In the genomic region with DNA sequence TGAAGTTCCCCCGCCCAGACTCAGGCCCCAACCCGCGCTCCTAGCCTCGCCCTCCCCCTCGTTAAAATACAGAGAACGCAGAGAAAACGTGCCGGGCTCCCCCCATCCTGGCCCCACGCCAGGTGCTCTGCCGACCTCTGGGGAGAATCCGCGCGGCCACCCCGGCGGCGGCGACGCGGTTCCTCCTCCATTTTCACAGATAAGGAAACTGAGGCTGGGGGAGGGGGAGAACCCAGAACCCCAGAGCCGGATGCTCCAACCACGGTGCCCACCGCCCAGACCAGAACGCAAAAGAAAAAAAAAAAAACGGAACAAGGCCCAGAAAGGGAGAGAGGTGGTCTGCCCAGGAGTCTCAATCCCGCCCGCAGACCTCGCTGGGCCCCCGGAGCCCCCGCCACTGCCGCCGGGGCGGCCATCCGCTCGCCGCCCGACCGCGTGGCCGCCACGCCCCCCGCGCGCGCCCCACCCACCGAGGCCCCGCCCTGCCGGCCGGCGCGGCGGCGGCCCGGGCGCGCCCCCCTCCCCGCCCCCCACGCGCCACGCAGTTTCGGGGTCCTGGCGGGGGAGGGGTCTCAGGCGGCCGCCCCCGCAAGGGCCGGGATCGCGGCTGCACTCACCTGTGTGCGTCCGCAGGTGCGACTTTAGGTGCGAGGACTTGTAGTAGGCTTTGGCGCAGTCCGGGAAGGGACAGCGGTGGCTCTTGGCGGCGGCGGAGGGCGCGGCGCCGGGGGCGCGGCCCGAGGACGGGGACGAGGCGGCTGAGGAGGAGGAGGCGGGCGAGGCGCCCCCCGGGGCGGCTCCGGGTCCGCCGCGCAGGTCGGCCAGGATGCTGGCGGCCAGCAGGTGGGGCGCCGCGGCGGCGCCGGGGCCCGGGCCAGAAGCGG, we compare ENCODE assay signal across 8 cellular contexts. TPM values are rescaled to one million over a fixed set of nuclear protein-coding genes. Genes with fewer than 3 reads are reported as not detected.
A peak's percentile ranks its signal among the peaks of the same experiment; 100 is the strongest.
DNase-seq lines count a peak whose midpoint lies in the region; ATAC-seq and TF ChIP-seq lines count a peak whose summit lies in the region.

No MANE protein-coding gene starts in this region.

- H3K27ac Mint-ChIP-seq in effector memory CD8-positive, alpha-beta T cell = peak overlapping the region; percentile 97 to 98

- TF ChIP-seq EP300 in neural cell (conservative IDR thresholded peaks at IDR 0.05; ENCODE audit: poor library complexity, severe bottlenecking) = no peak

- H3K9me3 Mint-ChIP-seq in effector memory CD8-positive, alpha-beta T cell = no peaks in the 10 kb centered on the region

- no peaks in the 10 kb centered on the region for H3K27me3 Mint-ChIP-seq in effector memory CD8-positive, alpha-beta T cell

- no peaks in the 10 kb centered on the region for H3F3A ChIP-seq in neural cell (ENCODE audit: insufficient read depth, low read length, poor library complexity, severe bottlenecking)

- DNase-seq in left ventricle myocardium inferior (no peak), cardiac septum (ENCODE audit: low spot score) (no peak), sciatic nerve (ENCODE audit: low spot score) (no peak), midbrain (lab: John Stamatoyannopoulos, UW) (no peak)
- DNase-seq in activated CD4-positive, alpha-beta T cell treated with anti-CD3 and anti-CD28 coated beads for 4 hours = peak; percentile 52 to 57
- peak; percentile 53 to 63 (median 62) for DNase-seq in effector memory CD8-positive, alpha-beta T cell

- H3K27me3 ChIP-seq in left ventricle myocardium inferior (ENCODE audit: low read depth) = no peaks in the 10 kb centered on the region
- peaks cover 23% of the 10 kb centered on the region for H3K27me3 ChIP-seq in HUES6 (ENCODE audit: control insufficient read depth, insufficient read depth, low read length)
- peaks cover 26% of the 10 kb centered on the region for H3K27me3 ChIP-seq in neural cell (ENCODE audit: insufficient read depth, low read depth, low read length)

- no peaks in the 10 kb centered on the region for H3K36me3 ChIP-seq in left ventricle myocardium inferior
- no peaks in the 10 kb centered on the region for H3K36me3 ChIP-seq in HUES6 (ENCODE audit: control insufficient read depth, insufficient read depth, low read length)
- H3K36me3 ChIP-seq in neural cell (ENCODE audit: insufficient read depth, low read length) = no peaks in the 10 kb centered on the region

- H3K9me2 ChIP-seq in neural cell (ENCODE audit: insufficient read depth, low read length) = no peaks in the 10 kb centered on the region

- intact Hi-C loops in left ventricle myocardium inferior (cut with micrococcal nuclease) = no loop called here
- intact Hi-C loops in cardiac septum (cut with DNase I) = no loop called here
- intact Hi-C loops in sciatic nerve (cut with DNase I) = no loop called here

- peak; percentile 1 for ATAC-seq in effector memory CD8-positive, alpha-beta T cell (replicated peaks)
- no peak for ATAC-seq in sciatic nerve

- H4K20me1 ChIP-seq in neural cell (ENCODE audit: insufficient read depth) = no peaks in the 10 kb centered on the region

- H3K36me3 Mint-ChIP-seq in effector memory CD8-positive, alpha-beta T cell (ENCODE audit: insufficient read depth) = peaks cover 47% of the 10 kb centered on the region

- H3K9me3 ChIP-seq in left ventricle myocardium inferior (replicated peaks) = no peaks in the 10 kb centered on the region
- H3K9me3 ChIP-seq in HUES6 (ENCODE audit: control insufficient read depth, insufficient read depth, low read depth, low read length) = no peaks in the 10 kb centered on the region
- no peaks in the 10 kb centered on the region for H3K9me3 ChIP-seq in neural cell (ENCODE audit: low read length)

- no peaks in the 10 kb centered on the region for H3K79me2 ChIP-seq in neural cell (replicated peaks; ENCODE audit: insufficient read depth, low read length)

- no peak for TF ChIP-seq RAD21 in neural cell (conservative IDR thresholded peaks at IDR 0.05)

- peak overlapping the region; percentile 99 for H3K4me3 Mint-ChIP-seq in effector memory CD8-positive, alpha-beta T cell

- H3K4me1 Mint-ChIP-seq in effector memory CD8-positive, alpha-beta T cell (ENCODE audit: low read depth in 2 of 2) = peaks cover 19 to 28% of the 10 kb centered on the region in 2 donors

- H3K27ac ChIP-seq in left ventricle myocardium inferior (replicated peaks) (peak overlapping the region; percentile 95), HUES6 (ENCODE audit: low read depth, low read length) (no peak overlapping the region), neural cell (ENCODE audit: low read length) (no peak overlapping the region)

- no peak for TF ChIP-seq CTCF in left ventricle myocardium inferior (IDR thresholded peaks at IDR 0.05; ENCODE audit: borderline replicate concordance)
- no peak for TF ChIP-seq CTCF in neural cell (IDR thresholded peaks at IDR 0.05; ENCODE audit: poor library complexity, severe bottlenecking)

- H3K9ac ChIP-seq in HUES6 (ENCODE audit: low read length) (peak overlapping the region; percentile 76), neural cell (ENCODE audit: low read length) (peak overlapping the region; percentile 53)

- H3K4me1 ChIP-seq in left ventricle myocardium inferior (peaks cover 62% of the 10 kb centered on the region), HUES6 (ENCODE audit: control insufficient read depth, insufficient read depth, low read length) (peaks cover 43% of the 10 kb centered on the region)

- H2AFZ ChIP-seq in neural cell (ENCODE audit: low read depth, low read length) = no peak overlapping the region

- peak overlapping the region; percentile 96 for H3K4me3 ChIP-seq in left ventricle myocardium inferior
- H3K4me3 ChIP-seq in HUES6 (ENCODE audit: low read depth, low read length) = peak overlapping the region; percentile 89
- peak overlapping the region; percentile 66 for H3K4me3 ChIP-seq in neural cell (ENCODE audit: low read length)

- peak overlapping the region; percentile 30 for H3K4me2 ChIP-seq in neural cell (ENCODE audit: low read length)

TF ChIP-seq in neural cell, 6 proteins besides CTCF, POLR2A, EP300 and RAD21:
- TF ChIP-seq SMC3 (conservative IDR thresholded peaks at IDR 0.05; ENCODE audit: poor library complexity) (no peak), EZH2 (IDR thresholded peaks at IDR 0.05; ENCODE audit: borderline replicate concordance, insufficient read depth, low read length, poor library complexity, severe bottlenecking) (no peak), MXI1 (conservative IDR thresholded peaks at IDR 0.05; ENCODE audit: poor library complexity, severe bottlenecking) (no peak), TAF1 (IDR thresholded peaks at IDR 0.05; ENCODE audit: low read depth) (no peak), POLR2AphosphoS5 (IDR thresholded peaks at IDR 0.05) (no peak)
- TF ChIP-seq, protein P1, sequence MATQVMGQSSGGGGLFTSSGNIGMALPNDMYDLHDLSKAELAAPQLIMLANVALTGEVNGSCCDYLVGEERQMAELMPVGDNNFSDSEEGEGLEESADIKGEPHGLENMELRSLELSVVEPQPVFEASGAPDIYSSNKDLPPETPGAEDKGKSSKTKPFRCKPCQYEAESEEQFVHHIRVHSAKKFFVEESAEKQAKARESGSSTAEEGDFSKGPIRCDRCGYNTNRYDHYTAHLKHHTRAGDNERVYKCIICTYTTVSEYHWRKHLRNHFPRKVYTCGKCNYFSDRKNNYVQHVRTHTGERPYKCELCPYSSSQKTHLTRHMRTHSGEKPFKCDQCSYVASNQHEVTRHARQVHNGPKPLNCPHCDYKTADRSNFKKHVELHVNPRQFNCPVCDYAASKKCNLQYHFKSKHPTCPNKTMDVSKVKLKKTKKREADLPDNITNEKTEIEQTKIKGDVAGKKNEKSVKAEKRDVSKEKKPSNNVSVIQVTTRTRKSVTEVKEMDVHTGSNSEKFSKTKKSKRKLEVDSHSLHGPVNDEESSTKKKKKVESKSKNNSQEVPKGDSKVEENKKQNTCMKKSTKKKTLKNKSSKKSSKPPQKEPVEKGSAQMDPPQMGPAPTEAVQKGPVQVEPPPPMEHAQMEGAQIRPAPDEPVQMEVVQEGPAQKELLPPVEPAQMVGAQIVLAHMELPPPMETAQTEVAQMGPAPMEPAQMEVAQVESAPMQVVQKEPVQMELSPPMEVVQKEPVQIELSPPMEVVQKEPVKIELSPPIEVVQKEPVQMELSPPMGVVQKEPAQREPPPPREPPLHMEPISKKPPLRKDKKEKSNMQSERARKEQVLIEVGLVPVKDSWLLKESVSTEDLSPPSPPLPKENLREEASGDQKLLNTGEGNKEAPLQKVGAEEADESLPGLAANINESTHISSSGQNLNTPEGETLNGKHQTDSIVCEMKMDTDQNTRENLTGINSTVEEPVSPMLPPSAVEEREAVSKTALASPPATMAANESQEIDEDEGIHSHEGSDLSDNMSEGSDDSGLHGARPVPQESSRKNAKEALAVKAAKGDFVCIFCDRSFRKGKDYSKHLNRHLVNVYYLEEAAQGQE (IDR thresholded peaks at IDR 0.05; ENCODE audit: borderline replicate concordance) = no peak

RNA-seq across cellular contexts. Expression of gene KLF16, which starts 0.7 kb away (rescaled TPM):
- total RNA-seq in left ventricle myocardium inferior = 6.4 TPM
- 14.1 TPM for total RNA-seq in cardiac septum
- 2.2 and 3.5 TPM in 2 replicates for polyA plus RNA-seq in neural cell
- 1.3 and 5.6 TPM in 2 replicates for polyA minus RNA-seq in neural cell
- 20.2 TPM for total RNA-seq in sciatic nerve

RNA-seq across cellular contexts. Expression of gene REXO1, which starts 14.4 kb away (rescaled TPM):
- 17.7 TPM for total RNA-seq in left ventricle myocardium inferior
- 16.7 TPM for total RNA-seq in cardiac septum
- polyA plus RNA-seq in neural cell = 9.2 and 18.5 TPM in 2 replicates
- 14.6 and 20.7 TPM in 2 replicates for polyA minus RNA-seq in neural cell
- 34.2 TPM for total RNA-seq in sciatic nerve

RNA-seq across cellular contexts. Expression of gene ABHD17A, which starts 22.6 kb away (rescaled TPM):
- total RNA-seq in left ventricle myocardium inferior (55.6 TPM), cardiac septum (61.1 TPM), sciatic nerve (78.9 TPM)
- polyA plus RNA-seq in neural cell = 116 and 140 TPM in 2 replicates
- polyA minus RNA-seq in neural cell = 49.9 and 68.2 TPM in 2 replicates

RNA-seq across cellular contexts. Expression of gene ADAT3, which starts 42.5 kb away (rescaled TPM):
- total RNA-seq in left ventricle myocardium inferior (1.8 TPM), cardiac septum (2.1 TPM), sciatic nerve (4.3 TPM)
- polyA plus RNA-seq in neural cell = 1.6 TPM in 2 replicates
- polyA minus RNA-seq in neural cell = 2.4 and 2.7 TPM in 2 replicates

RNA-seq across cellular contexts. Expression of gene SCAMP4, which starts 42.5 kb away (rescaled TPM):
- total RNA-seq in left ventricle myocardium inferior (16.2 TPM), cardiac septum (14.9 TPM), sciatic nerve (53.5 TPM)
- polyA plus RNA-seq in neural cell = 12.7 and 13.3 TPM in 2 replicates
- 15.4 and 23.6 TPM in 2 replicates for polyA minus RNA-seq in neural cell

Comparison
In these comparisons a context has a peak if more than half of its experiments do, and no peak if none do; other contexts are left out.
1. DNase-seq: peak in activated CD4-positive, alpha-beta T cell treated with anti-CD3 and anti-CD28 coated beads for 4 hours (2 of 2) and effector memory CD8-positive, alpha-beta T cell (3 of 3); none in left ventricle myocardium inferior (single experiment), cardiac septum (single experiment), sciatic nerve (single experiment) and midbrain (single experiment).
2. Peak in every context shown above with its lines, with median percentiles within 50 percentile points of each other: H3K4me3 ChIP-seq.